ENCODE assay signal across 8 cellular contexts in genomic region chr4:102826105-102826889, GRCh38. TPM values are rescaled to one million over a fixed set of nuclear protein-coding genes. Genes with fewer than 3 reads are reported as not detected.
DNase-seq lines count a peak whose midpoint lies in the region; ATAC-seq, FAIRE-seq and TF ChIP-seq lines count a peak whose summit lies in the region.

No MANE protein-coding gene starts in this region.

- no peak for ATAC-seq in GM21360 (IDR thresholded peaks at IDR 0.05; ENCODE audit: unreplicated experiment)
- no peak for ATAC-seq in activated T-cell treated with anti-CD3 and anti-CD28 coated beads, Interleukin-2, amount 50 U/mL, for 4 hours
- ATAC-seq in GM18873 (IDR thresholded peaks at IDR 0.05; ENCODE audit: low FRiP score, unreplicated experiment) = no peak

- no peak for DNase-seq in GM12892 (ENCODE audit: insufficient read length)
- no peak for DNase-seq in fibroblast of pulmonary artery (ENCODE audit: low read depth)
- no peak for DNase-seq in immature natural killer cell
- no peak for DNase-seq in activated T-cell treated with anti-CD3 and anti-CD28 coated beads, Interleukin-2, amount 50 U/mL, for 4 hours

- no peaks in the 10 kb centered on the region for H3F3A ChIP-seq in OCI-LY1 (ENCODE audit: insufficient read depth, low read length)

- H3K79me2 ChIP-seq in OCI-LY1 (ENCODE audit: insufficient read depth, low read length) = peaks cover 56% of the 10 kb centered on the region

- no peak overlapping the region for H3K27ac Mint-ChIP-seq in immature natural killer cell

- FAIRE-seq in GM12892 (lab: Jason Lieb, UNC) = peak; percentile 33

- H3K27ac ChIP-seq in OCI-LY1 (ENCODE audit: low read depth, low read length, poor library complexity, severe bottlenecking) (peak overlapping the region; percentile 96), skeletal muscle tissue (ENCODE audit: low read depth, low read length) (peak overlapping the region; percentile 100)

- peak overlapping the region; percentile 92 for H3K9ac ChIP-seq in OCI-LY1 (ENCODE audit: low read length)
- H3K9ac ChIP-seq in skeletal muscle tissue (ENCODE audit: low read depth in 1 of 3, low read length in 3 of 3) = peak overlapping the region; percentile 100

- H3K36me3 Mint-ChIP-seq in immature natural killer cell = peaks cover 0 to 3% (median 0%) of the 10 kb centered on the region in 3 donors
- peaks cover 17% of the 10 kb centered on the region for H3K36me3 Mint-ChIP-seq in activated T-cell treated with anti-CD3 and anti-CD28 coated beads, Interleukin-2, amount 50 U/mL, for 4 hours (ENCODE audit: insufficient read depth)

- H3K27me3 ChIP-seq in OCI-LY1 (ENCODE audit: insufficient read depth, low read length) = no peaks in the 10 kb centered on the region
- H3K27me3 ChIP-seq in skeletal muscle tissue (ENCODE audit: control insufficient read depth in 3 of 3, insufficient read depth in 3 of 3, low read length in 3 of 3) = no peaks in the 10 kb centered on the region

- peak overlapping the region; percentile 83 for H3K4me2 ChIP-seq in OCI-LY1 (ENCODE audit: low read length)

- peak; percentile 3; the same call in 1 of the 2 replicates for TF ChIP-seq POLR2A in GM12892 (IDR thresholded peaks at IDR 0.05; ENCODE audit: low read depth, low read length)

- no peaks in the 10 kb centered on the region for H3K9me3 ChIP-seq in OCI-LY1 (ENCODE audit: low read length)
- H3K9me3 ChIP-seq in skeletal muscle tissue (ENCODE audit: control insufficient read depth in 3 of 3, low read length in 3 of 3) = no peaks in the 10 kb centered on the region

- no peaks in the 10 kb centered on the region for H3K9me2 ChIP-seq in OCI-LY1 (ENCODE audit: low read depth, low read length)

- no peak overlapping the region for H3K4me3 Mint-ChIP-seq in immature natural killer cell
- H3K4me3 Mint-ChIP-seq in activated T-cell treated with anti-CD3 and anti-CD28 coated beads, Interleukin-2, amount 50 U/mL, for 4 hours = no peak overlapping the region

- H3K4me1 ChIP-seq in OCI-LY1 (ENCODE audit: insufficient read depth, low read length, severe bottlenecking) (peaks cover 53% of the 10 kb centered on the region), skeletal muscle tissue (ENCODE audit: control insufficient read depth in 3 of 3, insufficient read depth in 3 of 3, low read length in 3 of 3) (peaks cover 28 to 40% (median 33%) of the 10 kb centered on the region in 3 donors)

- H2AFZ ChIP-seq in OCI-LY1 (ENCODE audit: low read length) = no peak overlapping the region

- peaks cover 12 to 17% of the 10 kb centered on the region in 2 donors for H3K4me1 Mint-ChIP-seq in immature natural killer cell
- peaks cover 36% of the 10 kb centered on the region for H3K4me1 Mint-ChIP-seq in activated T-cell treated with anti-CD3 and anti-CD28 coated beads, Interleukin-2, amount 50 U/mL, for 4 hours (ENCODE audit: low read depth)

- peaks cover 0 to 2% (median 0%) of the 10 kb centered on the region in 3 donors for H3K27me3 Mint-ChIP-seq in immature natural killer cell (ENCODE audit: low read depth in 3 of 3)
- H3K27me3 Mint-ChIP-seq in activated T-cell treated with anti-CD3 and anti-CD28 coated beads, Interleukin-2, amount 50 U/mL, for 4 hours (ENCODE audit: low read depth) = no peaks in the 10 kb centered on the region

- H4K20me1 ChIP-seq in OCI-LY1 (ENCODE audit: insufficient read depth, low read length) = 0 out of 2 replicates have a peak, but pooled peaks cover 3% of the 10 kb centered on the region

- no peak for TF ChIP-seq CTCF in OCI-LY1 (IDR thresholded peaks at IDR 0.05; ENCODE audit: low read length)
- no peak for TF ChIP-seq CTCF in fibroblast of pulmonary artery (IDR thresholded peaks at IDR 0.05; ENCODE audit: low read length, missing control alignments)

- H3K9me3 Mint-ChIP-seq in immature natural killer cell = no peaks in the 10 kb centered on the region
- no peaks in the 10 kb centered on the region for H3K9me3 Mint-ChIP-seq in activated T-cell treated with anti-CD3 and anti-CD28 coated beads, Interleukin-2, amount 50 U/mL, for 4 hours

- H3K36me3 ChIP-seq in OCI-LY1 (ENCODE audit: insufficient read depth, low read length) (peaks cover 54% of the 10 kb centered on the region), skeletal muscle tissue (ENCODE audit: control insufficient read depth in 3 of 3, insufficient read depth in 3 of 3, low read length in 3 of 3) (peaks cover 0 to 7% (median 0%) of the 10 kb centered on the region in 3 donors)

- H3K4me3 ChIP-seq in OCI-LY1 (ENCODE audit: low read depth, low read length, poor library complexity, severe bottlenecking) = peak overlapping the region; percentile 98
- H3K4me3 ChIP-seq in fibroblast of pulmonary artery (replicated peaks; ENCODE audit: low read depth, low read length) = peak overlapping the region; percentile 98
- H3K4me3 ChIP-seq in skeletal muscle tissue (ENCODE audit: low read length in 3 of 3) = peak overlapping the region; percentile 77 to 91 (median 85)

RNA-seq across cellular contexts. Expression of gene UBE2D3, which starts 1.1 kb away (rescaled TPM):
- 256 TPM for polyA plus RNA-seq in GM12892 (2012; ENCODE audit: missing spikeins)
- 246 TPM for total RNA-seq in skeletal muscle tissue
- 100 to 1,000 TPM; 411 to 718 (median 463) TPM for polyA plus RNA-seq in immature natural killer cell
- 100 to 1,000 TPM; 575 to 579 (median 577) TPM for total RNA-seq in activated T-cell treated with anti-CD3 and anti-CD28 coated beads, Interleukin-2, amount 50 U/mL, for 4 hours

RNA-seq across cellular contexts. Expression of gene CISD2, which starts 42.5 kb away (rescaled TPM):
- polyA plus RNA-seq in GM12892 (2012; ENCODE audit: missing spikeins) = 36.0 TPM
- 21.9 TPM for total RNA-seq in skeletal muscle tissue
- 10 to 100 TPM; 33.1 to 36.9 (median 34.9) TPM for polyA plus RNA-seq in immature natural killer cell
- total RNA-seq in activated T-cell treated with anti-CD3 and anti-CD28 coated beads, Interleukin-2, amount 50 U/mL, for 4 hours = 10 to 100 TPM; 29.0 to 36.9 (median 29.1) TPM
